In genomic region chr9:129101279-129101678, GRCh38 we compare ENCODE assay signal across 27 cellular contexts. TPM values are rescaled to one million over a fixed set of nuclear protein-coding genes. Genes with fewer than 3 reads are reported as not detected.
A peak's percentile ranks its signal among the peaks of the same experiment; 100 is the strongest.
DNase-seq lines count a peak whose midpoint lies in the region; ATAC-seq, FAIRE-seq and TF ChIP-seq lines count a peak whose summit lies in the region.
"Had no signal": no experiment of that assay in that cellular context is flagged by ENCODE, and none has a peak within 500 bp of the region (broad histone marks: within the 10 kb centered on the region; RNA-seq: fewer than 3 reads in every experiment).

No MANE protein-coding gene starts in this region.

- no peak overlapping the region for H3K27ac Mint-ChIP-seq in Caco-2 (ENCODE audit: unreplicated experiment)
- peak overlapping the region; percentile 71 for H3K27ac Mint-ChIP-seq in nephron progenitor cell
- H3K27ac Mint-ChIP-seq: CD4-positive, CD25-positive, alpha-beta regulatory T cell had no signal

- H3K4me1 Mint-ChIP-seq in Caco-2 (ENCODE audit: low read depth, unreplicated experiment) (no peaks in the 10 kb centered on the region), nephron progenitor cell (peaks cover 8% of the 10 kb centered on the region)
- H3K4me1 Mint-ChIP-seq: CD14-positive monocyte; CD4-positive, alpha-beta memory T cell; CD4-positive, CD25-positive, alpha-beta regulatory T cell; CD8-positive, alpha-beta memory T cell had no signal

- H3K36me3 ChIP-seq in Caco-2 (ENCODE audit: control insufficient read depth, insufficient read depth, low read length) (no peaks in the 10 kb centered on the region), pancreas (peaks cover 0 to 19% (median 0%) of the 10 kb centered on the region in 3 donors)
- H3K36me3 ChIP-seq: BE2C had no signal

- no peak for FAIRE-seq in pancreas (lab: Jason Lieb, UNC)
- FAIRE-seq: A204.1, D721Med, GM12878, GM12892, GM18507, GM19239 had no signal

- no peaks in the 10 kb centered on the region for H3K9me3 ChIP-seq in Caco-2
- no peaks in the 10 kb centered on the region for H3K9me3 ChIP-seq in pancreas
- H3K9me3 ChIP-seq: BE2C, BLaER1 had no signal

- TF ChIP-seq CTCF in Caco-2 (IDR thresholded peaks at IDR 0.05; ENCODE audit: insufficient read depth in 1 of 2, low read depth in 1 of 2, low read length in 1 of 2, severe bottlenecking in 1 of 2, unreplicated experiment in 1 of 2) (no peak), RWPE1 (conservative IDR thresholded peaks at IDR 0.05; ENCODE audit: low read depth) (no peak), nephron progenitor cell (IDR thresholded peaks at IDR 0.05) (no peak), pancreas (IDR thresholded peaks at IDR 0.05) (no peak)

- peak in 2 of 4 donors; percentile 17 to 40 for ATAC-seq in pancreas
- no peak for ATAC-seq in left lobe of liver
- no peak for ATAC-seq in GM21825 (IDR thresholded peaks at IDR 0.05; ENCODE audit: unreplicated experiment)
- ATAC-seq: GM12878 had no signal

- H3K4me3 ChIP-seq in Caco-2 (ENCODE audit: low read depth, low read length) (no peak overlapping the region), pancreas (no peak overlapping the region)
- H3K4me3 ChIP-seq: BLaER1, GM12878 had no signal

- peaks cover 8% of the 10 kb centered on the region for H3K4me1 ChIP-seq in Caco-2
- H3K4me1 ChIP-seq in pancreas = peaks cover 17 to 40% (median 29%) of the 10 kb centered on the region in 3 donors

- H3K9me3 Mint-ChIP-seq in Caco-2 (ENCODE audit: unreplicated experiment) (no peaks in the 10 kb centered on the region), nephron progenitor cell (no peaks in the 10 kb centered on the region)
- H3K9me3 Mint-ChIP-seq: CD4-positive, alpha-beta memory T cell; CD4-positive, CD25-positive, alpha-beta regulatory T cell; CD8-positive, alpha-beta memory T cell had no signal

- H3K36me3 Mint-ChIP-seq in Caco-2 (ENCODE audit: insufficient read depth, unreplicated experiment) (peaks cover 4% of the 10 kb centered on the region), nephron progenitor cell (ENCODE audit: low read depth) (no peaks in the 10 kb centered on the region)
- H3K36me3 Mint-ChIP-seq: CD4-positive, alpha-beta memory T cell had no signal

- TSS peak; percentile 19 for BruUV-seq in Caco-2 (replicated peaks; lab: Mats Ljungman, UMichigan)

- H3K27ac ChIP-seq in RWPE1 (peak overlapping the region; percentile 68; the same call in 1 of the 2 replicates), pancreas (peak overlapping the region in 3 of 4 donors; percentile 35 to 50 (median 38))
- H3K27ac ChIP-seq: BLaER1 had no signal

- 38 to 41% methylated on average over 7 of the region's 7 CpGs for WGBS in pancreas, 2 donors

- H3K27me3 Mint-ChIP-seq in Caco-2 (ENCODE audit: insufficient read depth, unreplicated experiment) (no peaks in the 10 kb centered on the region), nephron progenitor cell (ENCODE audit: low read depth, poor library complexity) (no peaks in the 10 kb centered on the region)
- H3K27me3 Mint-ChIP-seq: CD4-positive, alpha-beta memory T cell; CD4-positive, CD25-positive, alpha-beta regulatory T cell; CD8-positive, alpha-beta memory T cell had no signal

- intact Hi-C loops in Caco-2 (cut with micrococcal nuclease; ENCODE audit: unreplicated experiment) = no loop called here
- intact Hi-C loops in pancreas (cut with DNase I) = no loop called here

- CTCF ChIA-PET in Caco-2 (lab: Charles Lee) = no interaction called here
- CTCF ChIA-PET in RWPE1 (lab: Yijun Ruan, JAX) = interaction anchor here (0.6 kb wide), 1 partner anchor 236 kb away, joined by 3 read pairs; no protein-coding TSS in a partner anchor

- H3K4me3 Mint-ChIP-seq in Caco-2 (ENCODE audit: unreplicated experiment) (no peak overlapping the region), nephron progenitor cell (no peak overlapping the region)
- H3K4me3 Mint-ChIP-seq: CD14-positive monocyte; CD4-positive, alpha-beta memory T cell; CD8-positive, alpha-beta memory T cell had no signal

- POLR2A ChIA-PET in Caco-2 (lab: Charles Lee) (no interaction called here), RWPE1 (lab: Yijun Ruan, JAX; ENCODE audit: low non-redundant PET) (no interaction called here)

- in situ Hi-C loops in G401 (cut with HindIII; ENCODE audit: low sequenced_read_pairs) = no loop called here

- DNase-seq in Caco-2 = no peak
- no peak for DNase-seq in RWPE1 (ENCODE audit: low spot score)
- DNase-seq in nephron progenitor cell = no peak
- DNase-seq in pancreas = peak in 1 of 6 donors; percentile 51
- no peak for DNase-seq in G401 (ENCODE audit: low spot score)
- DNase-seq in left lobe of liver (ENCODE audit: low spot score) = no peak
- no peak for DNase-seq in NCI-H187 (lab: John Stamatoyannopoulos, UW)
- DNase-seq: 8988T; ACHN; BE2C; C1 segment of cervical spinal cord; Calu3; CD4-positive, alpha-beta memory T cell; CD4-positive, CD25-positive, alpha-beta regulatory T cell; CD8-positive, alpha-beta memory T cell; COR-L47; DMS79 treated with DMSO at 0.1 percent for 48 hours; GDM1 had no signal

- H3K27me3 ChIP-seq in Caco-2 (replicated peaks; ENCODE audit: control insufficient read depth, insufficient read depth, low read length) = no peaks in the 10 kb centered on the region
- no peaks in the 10 kb centered on the region for H3K27me3 ChIP-seq in pancreas
- H3K27me3 ChIP-seq: BE2C, BLaER1 had no signal

RNA-seq across cellular contexts. Expression of gene CRAT, which starts 9.3 kb away (rescaled TPM):
- 16.2 and 20.7 TPM in 2 replicates for total RNA-seq in Caco-2 (2022)
- total RNA-seq in pancreas = 100 to 1,000 TPM in 1 of 6 donors, 10 to 100 TPM in 5; 44.4 to 131 (median 79.2) TPM
- polyA plus RNA-seq in pancreas = 10 to 100 TPM; 30.3 to 57.2 TPM
- total RNA-seq in G401 (2014; rRNA removed; shearing (Covaris generic)) = 21.5 and 22.7 TPM in 2 replicates
- total RNA-seq in left lobe of liver = 105 TPM

RNA-seq across cellular contexts. Expression of gene PTPA, which starts 9.9 kb away (rescaled TPM):
- total RNA-seq in Caco-2 (2022) (100 and 107 TPM in 2 replicates), pancreas (10 to 100 TPM; 32.7 to 71.4 (median 42.1) TPM), left lobe of liver (62.3 TPM)
- 10 to 100 TPM; 43.8 to 61.8 TPM for polyA plus RNA-seq in pancreas
- 215 and 261 TPM in 2 replicates for total RNA-seq in G401 (2014; rRNA removed; shearing (Covaris generic))

RNA-seq across cellular contexts. Expression of gene DOLPP1, which starts 20.4 kb away (rescaled TPM):
- total RNA-seq in Caco-2 (2022) (44.7 and 45.1 TPM in 2 replicates), pancreas (10 to 100 TPM in 1 of 6 donors, 1 to 10 TPM in 5; 4.2 to 10.5 (median 7.4) TPM), left lobe of liver (21.7 TPM)
- 1 to 10 TPM; 6.2 to 7.1 TPM for polyA plus RNA-seq in pancreas
- 24.4 and 29.1 TPM in 2 replicates for total RNA-seq in G401 (2014; rRNA removed; shearing (Covaris generic))
